In genomic region chr4:32462944-32463343, GRCh38 we compare ENCODE assay signal across 11 cellular contexts.
DNase-seq lines count a peak whose midpoint lies in the region; ATAC-seq and TF ChIP-seq lines count a peak whose summit lies in the region.
"Had no signal": no experiment of that assay in that cellular context is flagged by ENCODE, and none has a peak within 500 bp of the region (broad histone marks: within the 10 kb centered on the region; RNA-seq: fewer than 3 reads in every experiment).

No MANE protein-coding gene starts in this region.

- H3K27ac ChIP-seq in DND-41 (ENCODE audit: low read length), result no peak overlapping the region
- no peak overlapping the region for H3K27ac ChIP-seq in Karpas-422 (ENCODE audit: low read length)
- no peak overlapping the region for H3K27ac ChIP-seq in liver (ENCODE audit: low read depth in 1 of 2, low read length in 2 of 2)
- no peak overlapping the region for H3K27ac ChIP-seq in ovary
- H3K27ac ChIP-seq: SJSA1 had no signal

- no peak overlapping the region for H3K4me3 ChIP-seq in DND-41 (ENCODE audit: low read depth in 1 of 2, low read length in 2 of 2)
- no peak overlapping the region for H3K4me3 ChIP-seq in Karpas-422 (ENCODE audit: low read length)
- H3K4me3 ChIP-seq in astrocyte of the spinal cord (ENCODE audit: low read depth, low read length), result no peak overlapping the region
- no peak overlapping the region for H3K4me3 ChIP-seq in liver (ENCODE audit: low read depth in 1 of 3, low read length in 3 of 3)
- H3K4me3 ChIP-seq in ovary, result no peak overlapping the region
- H3K4me3 ChIP-seq: SJSA1 had no signal

- no peak overlapping the region for H3K9ac ChIP-seq in DND-41 (ENCODE audit: low read depth, low read length)
- no peak overlapping the region for H3K9ac ChIP-seq in Karpas-422 (ENCODE audit: low read length)
- no peak overlapping the region for H3K9ac ChIP-seq in liver (ENCODE audit: low read depth in 1 of 2, low read length in 2 of 2)

- H3K9me3 Mint-ChIP-seq in activated naive CD4-positive, alpha-beta T cell treated with anti-CD3 and anti-CD28 coated beads, Interleukin-2, amount 10 ng/mL, durations not matched to agents 7 days and 5 days, result peaks cover 5% of the 10 kb centered on the region

- TF ChIP-seq RAD21 in liver (IDR thresholded peaks at IDR 0.05), result peak; percentile 88 to 93

- no peak overlapping the region for H3K4me2 ChIP-seq in DND-41 (ENCODE audit: insufficient read depth, low read length)
- no peak overlapping the region for H3K4me2 ChIP-seq in Karpas-422 (ENCODE audit: low read depth, low read length, poor library complexity, severe bottlenecking)

- H3K4me1 ChIP-seq in DND-41 (ENCODE audit: insufficient read depth, low read length) (no peaks in the 10 kb centered on the region), Karpas-422 (ENCODE audit: low read length) (no peaks in the 10 kb centered on the region), liver (ENCODE audit: control insufficient read depth in 4 of 4, insufficient read depth in 4 of 4, low read length in 3 of 4) (peaks cover 0 to 6% (median 0%) of the 10 kb centered on the region in 4 donors), ovary (ENCODE audit: insufficient read depth) (no peaks in the 10 kb centered on the region)
- H3K4me1 ChIP-seq: SJSA1 had no signal

- H2AFZ ChIP-seq in DND-41 (ENCODE audit: low read depth, low read length), result no peak overlapping the region
- H2AFZ ChIP-seq in Karpas-422 (ENCODE audit: low read length), result no peak overlapping the region

- H3K9me2 ChIP-seq in Karpas-422 (replicated peaks; ENCODE audit: insufficient read depth, low read length), result no peaks in the 10 kb centered on the region

- TF ChIP-seq EP300 in ovary (IDR thresholded peaks at IDR 0.05), result no peak

- H4K20me1 ChIP-seq in DND-41 (ENCODE audit: insufficient read depth, low read length) (no peaks in the 10 kb centered on the region), Karpas-422 (ENCODE audit: insufficient read depth, low read depth, low read length) (no peaks in the 10 kb centered on the region)

- TF ChIP-seq POLR2A in ovary (IDR thresholded peaks at IDR 0.05), result no peak

- no peaks in the 10 kb centered on the region for H3K36me3 Mint-ChIP-seq in activated naive CD4-positive, alpha-beta T cell treated with anti-CD3 and anti-CD28 coated beads, Interleukin-2, amount 10 ng/mL, durations not matched to agents 7 days and 5 days
- H3K36me3 Mint-ChIP-seq: naive thymus-derived CD8-positive, alpha-beta T cell had no signal

- H3K79me2 ChIP-seq in DND-41 (ENCODE audit: insufficient read depth, low read length), result no peaks in the 10 kb centered on the region
- no peaks in the 10 kb centered on the region for H3K79me2 ChIP-seq in Karpas-422 (ENCODE audit: low read length)

- TF ChIP-seq CTCF in DND-41 (IDR thresholded peaks at IDR 0.05; ENCODE audit: borderline replicate concordance, extremely low read depth, low read length, poor library complexity, severe bottlenecking) (peak; percentile 56), astrocyte of the spinal cord (IDR thresholded peaks at IDR 0.05; ENCODE audit: low read depth, low read length) (peak; percentile 42), liver (IDR thresholded peaks at IDR 0.05; ENCODE audit: low read depth, low read length, missing input control) (peak; percentile 82), ovary (IDR thresholded peaks at IDR 0.05) (no peak)

- no peaks in the 10 kb centered on the region for H3K27me3 Mint-ChIP-seq in activated naive CD4-positive, alpha-beta T cell treated with anti-CD3 and anti-CD28 coated beads, Interleukin-2, amount 10 ng/mL, durations not matched to agents 7 days and 5 days
- H3K27me3 Mint-ChIP-seq: naive thymus-derived CD8-positive, alpha-beta T cell had no signal

- WGBS in liver, result 58% methylated on average over 1 of the region's 1 CpG
- WGBS in ovary, 3 donors, result 88 to 95% (median 94%) methylated on average over 1 of the region's 1 CpG

- ATAC-seq in DND-41 (ENCODE audit: insufficient read depth, low read depth), result no peak
- no peak for ATAC-seq in HG03442 (IDR thresholded peaks at IDR 0.05; ENCODE audit: unreplicated experiment)
- ATAC-seq in HG03135 (IDR thresholded peaks at IDR 0.05; ENCODE audit: unreplicated experiment), result no peak
- ATAC-seq: activated T-cell treated with anti-CD3 and anti-CD28 coated beads, Interleukin-2, amount 50 U/mL, for 72 hours; naive thymus-derived CD8-positive, alpha-beta T cell had no signal

- H3K4me1 Mint-ChIP-seq in activated naive CD4-positive, alpha-beta T cell treated with anti-CD3 and anti-CD28 coated beads, Interleukin-2, amount 10 ng/mL, durations not matched to agents 7 days and 5 days, result no peaks in the 10 kb centered on the region
- H3K4me1 Mint-ChIP-seq: naive thymus-derived CD8-positive, alpha-beta T cell had no signal

- no peak overlapping the region for H3K27ac Mint-ChIP-seq in activated naive CD4-positive, alpha-beta T cell treated with anti-CD3 and anti-CD28 coated beads, Interleukin-2, amount 10 ng/mL, durations not matched to agents 7 days and 5 days
- H3K27ac Mint-ChIP-seq: activated T-cell treated with anti-CD3 and anti-CD28 coated beads, Interleukin-2, amount 50 U/mL, for 72 hours; naive thymus-derived CD8-positive, alpha-beta T cell had no signal

- no peak overlapping the region for H3K4me3 Mint-ChIP-seq in activated naive CD4-positive, alpha-beta T cell treated with anti-CD3 and anti-CD28 coated beads, Interleukin-2, amount 10 ng/mL, durations not matched to agents 7 days and 5 days
- H3K4me3 Mint-ChIP-seq: activated T-cell treated with anti-CD3 and anti-CD28 coated beads, Interleukin-2, amount 50 U/mL, for 72 hours; naive thymus-derived CD8-positive, alpha-beta T cell had no signal

- DNase-seq in DND-41, result no peak
- peak; percentile 51 for DNase-seq in Karpas-422
- peak; percentile 5 for DNase-seq in astrocyte of the spinal cord (ENCODE audit: low read depth, low spot score)
- DNase-seq in activated naive CD4-positive, alpha-beta T cell treated with anti-CD3 and anti-CD28 coated beads, Interleukin-2, amount 10 ng/mL, durations not matched to agents 7 days and 5 days, result no peak
- no peak for DNase-seq in ovary
- DNase-seq: activated T-cell treated with anti-CD3 and anti-CD28 coated beads, Interleukin-2, amount 50 U/mL, for 72 hours; naive thymus-derived CD8-positive, alpha-beta T cell had no signal

- H3K9me3 ChIP-seq in DND-41 (ENCODE audit: insufficient read depth, low read length, severe bottlenecking) (no peaks in the 10 kb centered on the region), Karpas-422 (ENCODE audit: low read length) (peaks cover 36% of the 10 kb centered on the region), liver (ENCODE audit: control insufficient read depth in 4 of 4, low read length in 3 of 4) (no peaks in the 10 kb centered on the region), ovary (no peaks in the 10 kb centered on the region)
- H3K9me3 ChIP-seq: SJSA1 had no signal

- in situ Hi-C loops in astrocyte of the spinal cord (cut with HindIII; ENCODE audit: low sequenced_read_pairs), result no loop called here

- CTCF ChIA-PET in activated naive CD4-positive, alpha-beta T cell treated with anti-CD3 and anti-CD28 coated beads, Interleukin-2, amount 10 ng/mL, durations not matched to agents 7 days and 5 days (lab: Charles Lee), result no interaction called here

- intact Hi-C loops in ovary (cut with DNase I), result no loop called here

- H3K27me3 ChIP-seq in DND-41 (ENCODE audit: insufficient read depth, low read length, poor library complexity) (no peaks in the 10 kb centered on the region), Karpas-422 (ENCODE audit: low read length) (no peaks in the 10 kb centered on the region), liver (ENCODE audit: control insufficient read depth in 4 of 4, insufficient read depth in 4 of 4, low read length in 3 of 4) (no peaks in the 10 kb centered on the region), ovary (no peaks in the 10 kb centered on the region)
- H3K27me3 ChIP-seq: SJSA1 had no signal

- H3K36me3 ChIP-seq in DND-41 (ENCODE audit: insufficient read depth, low read length) (no peaks in the 10 kb centered on the region), Karpas-422 (ENCODE audit: insufficient read depth, low read length) (no peaks in the 10 kb centered on the region), liver (ENCODE audit: control insufficient read depth in 4 of 4, insufficient read depth in 3 of 4, low read depth in 1 of 4, low read length in 3 of 4) (no peaks in the 10 kb centered on the region), ovary (no peaks in the 10 kb centered on the region)
- H3K36me3 ChIP-seq: SJSA1 had no signal

TF ChIP-seq in liver, 16 proteins besides CTCF, POLR2A, EP300 and RAD21:
- TF ChIP-seq TAF1 (conservative IDR thresholded peaks at IDR 0.05) (no peak), EGR1 (IDR thresholded peaks at IDR 0.05; ENCODE audit: low read depth in 2 of 2) (no peak)
- TF ChIP-seq, protein P1, sequence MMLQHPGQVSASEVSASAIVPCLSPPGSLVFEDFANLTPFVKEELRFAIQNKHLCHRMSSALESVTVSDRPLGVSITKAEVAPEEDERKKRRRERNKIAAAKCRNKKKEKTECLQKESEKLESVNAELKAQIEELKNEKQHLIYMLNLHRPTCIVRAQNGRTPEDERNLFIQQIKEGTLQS (IDR thresholded peaks at IDR 0.05), result peak; percentile 27

Comparison
In these comparisons a context has a peak if more than half of its experiments do, and no peak if none do; other contexts are left out.
1. DNase-seq: peak in Karpas-422 (single experiment) and astrocyte of the spinal cord (single experiment); none in DND-41 (single experiment), activated naive CD4-positive, alpha-beta T cell treated with anti-CD3 and anti-CD28 coated beads, Interleukin-2, amount 10 ng/mL, durations not matched to agents 7 days and 5 days (single experiment) and ovary (0 of 5).
2. CTCF ChIP-seq: peak in DND-41 (single experiment), astrocyte of the spinal cord (single experiment) and liver (single experiment); none in ovary (0 of 3).